11 cellular contexts compared by ENCODE assay signal in the genomic region with DNA sequence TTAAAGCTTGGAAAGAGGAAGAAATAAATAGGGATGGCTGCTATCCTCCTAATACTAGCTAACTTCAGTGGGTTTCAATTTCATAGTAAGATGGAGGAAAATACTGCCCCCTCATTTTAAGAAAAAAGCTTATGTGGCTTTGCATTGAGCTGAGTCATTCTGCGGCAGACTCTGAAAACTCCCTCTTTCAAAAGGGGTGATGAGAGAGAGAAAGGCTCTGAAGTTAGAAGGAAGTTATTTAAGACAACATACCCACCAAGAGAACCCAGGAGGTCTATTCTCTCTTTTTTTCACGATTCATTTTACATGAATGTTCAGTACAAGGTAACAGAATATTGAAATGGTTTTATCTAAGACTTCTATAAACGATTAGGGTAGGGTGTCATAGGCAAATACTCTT. TPM values are rescaled to one million over a fixed set of nuclear protein-coding genes. Genes with fewer than 3 reads are reported as not detected.
DNase-seq lines count a peak whose midpoint lies in the region; ATAC-seq and TF ChIP-seq lines count a peak whose summit lies in the region.
"Had no signal": no experiment of that assay in that cellular context is flagged by ENCODE, and none has a peak within 500 bp of the region (broad histone marks: within the 10 kb centered on the region; RNA-seq: fewer than 3 reads in every experiment).

No MANE protein-coding gene starts in this region.

- H3K27ac Mint-ChIP-seq in activated CD8-positive, alpha-beta memory T cell treated with anti-CD3 and anti-CD28 coated beads, Interleukin-2, amount 10 ng/mL, durations not matched to agents 7 days and 5 days, result no peak overlapping the region
- H3K27ac Mint-ChIP-seq in natural killer cell (no peak overlapping the region), mesothelial cell of epicardium (no peak overlapping the region)

- no peaks in the 10 kb centered on the region for H3K9me3 Mint-ChIP-seq in activated CD8-positive, alpha-beta memory T cell treated with anti-CD3 and anti-CD28 coated beads, Interleukin-2, amount 10 ng/mL, durations not matched to agents 7 days and 5 days (ENCODE audit: low read depth)
- H3K9me3 Mint-ChIP-seq in natural killer cell (no peaks in the 10 kb centered on the region), mesothelial cell of epicardium (no peaks in the 10 kb centered on the region)

- H3K27me3 Mint-ChIP-seq in activated CD8-positive, alpha-beta memory T cell treated with anti-CD3 and anti-CD28 coated beads, Interleukin-2, amount 10 ng/mL, durations not matched to agents 7 days and 5 days, result peaks cover 76% of the 10 kb centered on the region
- H3K27me3 Mint-ChIP-seq in natural killer cell (ENCODE audit: low read depth in 2 of 2) (peaks cover 60 to 73% of the 10 kb centered on the region in 2 donors), mesothelial cell of epicardium (ENCODE audit: low read depth) (peaks cover 97% of the 10 kb centered on the region)

- H3K4me1 ChIP-seq in thyroid gland, result peaks cover 20 to 23% of the 10 kb centered on the region in 2 donors

- peaks cover 71% of the 10 kb centered on the region for H3K27me3 ChIP-seq in thyroid gland

- no peaks in the 10 kb centered on the region for H3K9me3 ChIP-seq in thyroid gland

- TF ChIP-seq CTCF in natural killer cell (IDR thresholded peaks at IDR 0.05) (no peak), thyroid gland (IDR thresholded peaks at IDR 0.05) (no peak), mesothelial cell of epicardium (IDR thresholded peaks at IDR 0.05; ENCODE audit: unreplicated experiment) (no peak)

- CTCF ChIA-PET in activated CD8-positive, alpha-beta memory T cell treated with anti-CD3 and anti-CD28 coated beads, Interleukin-2, amount 10 ng/mL, durations not matched to agents 7 days and 5 days (lab: Charles Lee), result interaction anchor here (1.1 to 6.0 kb wide), 4 partner anchors 22 to 135 kb away, joined by 3 to 28 read pairs (median 4); a partner anchor contains a TSS

- H3K4me1 Mint-ChIP-seq in activated CD8-positive, alpha-beta memory T cell treated with anti-CD3 and anti-CD28 coated beads, Interleukin-2, amount 10 ng/mL, durations not matched to agents 7 days and 5 days, result peaks cover 43% of the 10 kb centered on the region
- H3K4me1 Mint-ChIP-seq in natural killer cell, result peaks cover 31 to 39% of the 10 kb centered on the region in 2 donors
- peaks cover 8% of the 10 kb centered on the region for H3K4me1 Mint-ChIP-seq in mesothelial cell of epicardium

- no peaks in the 10 kb centered on the region for H3K36me3 ChIP-seq in thyroid gland

- no peak for TF ChIP-seq POLR2A in thyroid gland (IDR thresholded peaks at IDR 0.05)

- H3K4me3 Mint-ChIP-seq in activated CD8-positive, alpha-beta memory T cell treated with anti-CD3 and anti-CD28 coated beads, Interleukin-2, amount 10 ng/mL, durations not matched to agents 7 days and 5 days, result no peak overlapping the region
- H3K4me3 Mint-ChIP-seq in natural killer cell (no peak overlapping the region), mesothelial cell of epicardium (no peak overlapping the region)

- H3K36me3 Mint-ChIP-seq in activated CD8-positive, alpha-beta memory T cell treated with anti-CD3 and anti-CD28 coated beads, Interleukin-2, amount 10 ng/mL, durations not matched to agents 7 days and 5 days, result peaks cover 2% of the 10 kb centered on the region
- H3K36me3 Mint-ChIP-seq in natural killer cell (no peaks in the 10 kb centered on the region), mesothelial cell of epicardium (no peaks in the 10 kb centered on the region)

- no peak overlapping the region for H3K4me3 ChIP-seq in thyroid gland (replicated peaks in 1 of 3)

- 4 to 11% methylated on average over 3 of the region's 3 CpGs for WGBS in thyroid gland, 2 donors

- no peak overlapping the region for H3K27ac ChIP-seq in thyroid gland

- intact Hi-C loops in natural killer cell (cut with micrococcal nuclease), result no loop called here
- intact Hi-C loops in thyroid gland (cut with DNase I), result no loop called here

- ATAC-seq in activated CD8-positive, alpha-beta memory T cell treated with anti-CD3 and anti-CD28 coated beads, Interleukin-2, amount 10 ng/mL, durations not matched to agents 7 days and 5 days, result peak; percentile 38
- ATAC-seq in HG02610 (IDR thresholded peaks at IDR 0.05; ENCODE audit: unreplicated experiment) (peak; percentile 73), HG03571 (IDR thresholded peaks at IDR 0.05; ENCODE audit: unreplicated experiment) (peak; percentile 53), natural killer cell (peak in 2 of 3 donors; percentile 18 to 41)

- peak; percentile 62 for DNase-seq in activated CD8-positive, alpha-beta memory T cell treated with anti-CD3 and anti-CD28 coated beads, Interleukin-2, amount 10 ng/mL, durations not matched to agents 7 days and 5 days
- DNase-seq in activated CD8-positive, alpha-beta memory T cell treated with anti-CD3 and anti-CD28 coated beads, Interleukin-2, amount 50 U/mL, for 48 hours, result no peak
- DNase-seq in natural killer cell (no peak), thyroid gland (no peak), mesothelial cell of epicardium (ENCODE audit: low spot score in 2 of 2, unreplicated experiment in 2 of 2) (no peak), mucosa of gallbladder (ENCODE audit: low spot score) (no peak)
- DNase-seq: NCI-H1436, T1000 had no signal

RNA-seq across cellular contexts. Expression of a gene that starts 4.5 kb away (rescaled TPM):
- under 1 TPM in 1 of 2 experiments, not detected in 1; 0.14 TPM for total RNA-seq in activated CD8-positive, alpha-beta memory T cell treated with anti-CD3 and anti-CD28 coated beads, Interleukin-2, amount 10 ng/mL, durations not matched to agents 7 days and 5 days
- total RNA-seq in natural killer cell (not detected), thyroid gland (not detected), mesothelial cell of epicardium (not detected in 3 replicates), mucosa of gallbladder (not detected)
- total RNA-seq: astrocyte had no signal

RNA-seq across cellular contexts. Expression of a gene that starts 42.7 kb away (rescaled TPM):
- 10 to 100 TPM; 39.3 to 39.4 TPM for total RNA-seq in activated CD8-positive, alpha-beta memory T cell treated with anti-CD3 and anti-CD28 coated beads, Interleukin-2, amount 10 ng/mL, durations not matched to agents 7 days and 5 days
- total RNA-seq in natural killer cell, result 10 to 100 TPM; 46.9 to 58.3 (median 52.5) TPM
- 100 to 1,000 TPM in 1 of 4 donors, 10 to 100 TPM in 3; 74.2 to 393 (median 92.2) TPM for total RNA-seq in thyroid gland
- 51.9 to 55.5 TPM (median 54.3 TPM) in 3 replicates for total RNA-seq in mesothelial cell of epicardium
- 78.5 TPM for total RNA-seq in mucosa of gallbladder
